ENCODE assay signal across 1 cellular context in genomic region chr13:95627590-95627989, GRCh38.
A peak's percentile ranks its signal among the peaks of the same experiment; 100 is the strongest.
TF ChIP-seq lines count a peak whose summit lies in the region.

No MANE protein-coding gene starts in this region.

TF ChIP-seq in K562, 482 proteins besides CTCF, POLR2A, EP300 and RAD21 (continued from another document):
- no peak for TF ChIP-seq GTF3C2 (IDR thresholded peaks at IDR 0.05; ENCODE audit: borderline replicate concordance, extremely low read depth, insufficient read length)
- no peak for TF ChIP-seq ARID3B (CRISPR knock-in tag; IDR thresholded peaks at IDR 0.05; ENCODE audit: borderline replicate concordance)
- TF ChIP-seq ZNF57 (CRISPR knock-in tag; IDR thresholded peaks at IDR 0.05), result no peak
- no peak for TF ChIP-seq SIN3A (IDR thresholded peaks at IDR 0.05; ENCODE audit: borderline replicate concordance in 2 of 2, control insufficient read depth in 1 of 2, low read depth in 2 of 2, low read length in 2 of 2)
- TF ChIP-seq ZNF121 (CRISPR knock-in tag; conservative IDR thresholded peaks at IDR 0.05), result no peak
- no peak for TF ChIP-seq MTA1 (IDR thresholded peaks at IDR 0.05; ENCODE audit: borderline replicate concordance)
- TF ChIP-seq DPF2 (IDR thresholded peaks at IDR 0.05), result no peak
- TF ChIP-seq ZNF316 (IDR thresholded peaks at IDR 0.05), result peak; percentile 42; the same call in 1 of the 2 replicates
TF ChIP-seq in K562: peak in this region for 4.
